ENCODE assay signal across 25 cellular contexts in genomic region chr9:128208386-128208785, GRCh38. TPM values are rescaled to one million over a fixed set of nuclear protein-coding genes. Genes with fewer than 3 reads are reported as not detected.
"Had no signal": no experiment of that assay in that cellular context is flagged by ENCODE, and none has a peak within 500 bp of the region (broad histone marks: within the 10 kb centered on the region; RNA-seq: fewer than 3 reads in every experiment).

No MANE protein-coding gene starts in this region.

- ATAC-seq: activated T-helper 17 cell treated with anti-CD3 and anti-CD28 coated beads, Interleukin-2, amount 50 U/mL, for 72 hours; natural killer cell treated with Interleukin-12 subunit alpha and Interleukin-12 subunit beta and Interleukin-15 and Interleukin-18, amount 100 ng/mL, for 72 hours; sciatic nerve; stimulated activated effector memory CD8-positive, alpha-beta T cell treated with anti-CD3 and anti-CD28 coated beads, Interleukin-12 subunit alpha, Interleukin-12 subunit beta, amount 100 ng/mL, for 72 hours; WTC11 had no signal

- DNase-seq: activated CD4-positive, alpha-beta T cell treated with anti-CD3 and anti-CD28 coated beads, Interleukin-2, amount 50 U/mL, for 4 hours; activated CD8-positive, alpha-beta memory T cell treated with anti-CD3 and anti-CD28 coated beads for 24 hours; activated CD8-positive, alpha-beta memory T cell treated with anti-CD3 and anti-CD28 coated beads, Interleukin-2, amount 50 U/mL, for 4 hours; activated naive CD8-positive, alpha-beta T cell treated with anti-CD3 and anti-CD28 coated beads, Interleukin-2, amount 10 ng/mL, durations not matched to agents 7 days and 5 days; activated T-cell treated with anti-CD3 and anti-CD28 coated beads, Interleukin-2, amount 50 U/mL, for 24 hours; amniotic stem cell; effector CD4-positive, alpha-beta T cell; hippocampal formation; nucleus accumbens; small intestine; stimulated activated CD4-positive, alpha-beta T cell treated with anti-CD3 and anti-CD28 coated beads, Interleukin-2, amount 100 ng/mL, for 24 hours; stimulated activated naive CD8-positive, alpha-beta T cell treated with anti-CD3 and anti-CD28 coated beads, Interleukin-15, amount 100 ng/mL, for 72 hours; T1000; transverse colon had no signal

- H3K4me3 ChIP-seq: transverse colon had no signal

- H3K4me3 Mint-ChIP-seq: activated naive CD8-positive, alpha-beta T cell treated with anti-CD3 and anti-CD28 coated beads, Interleukin-2, amount 10 ng/mL, durations not matched to agents 7 days and 5 days; activated T-cell treated with anti-CD3 and anti-CD28 coated beads, Interleukin-2, amount 50 U/mL, for 24 hours; activated T-helper 17 cell treated with anti-CD3 and anti-CD28 coated beads, Interleukin-2, amount 50 U/mL, for 72 hours; dendritic cell treated with granulocyte-macrophage colony-stimulating factor and Interleukin-4, amounts not matched to agents 40 ng/mL and 50 ng/mL, for 4 days; memory B cell; natural killer cell treated with Interleukin-12 subunit alpha and Interleukin-12 subunit beta and Interleukin-15 and Interleukin-18, amount 100 ng/mL, for 72 hours; stimulated activated effector memory CD8-positive, alpha-beta T cell treated with anti-CD3 and anti-CD28 coated beads, Interleukin-12 subunit alpha, Interleukin-12 subunit beta, amount 100 ng/mL, for 72 hours; stimulated activated naive CD8-positive, alpha-beta T cell treated with anti-CD3 and anti-CD28 coated beads, Interleukin-15, amount 100 ng/mL, for 72 hours; T-helper 1 cell treated with Interleukin-12 subunit alpha and Interleukin-12 subunit beta and Interleukin-4 antibody, amounts not matched to agents 30 μg/mL and 1 μg/mL, for 36 hours; WTC11 had no signal

- FAIRE-seq: frontal cortex, small intestine, urothelium cell line had no signal

- H3K9me3 Mint-ChIP-seq: activated naive CD8-positive, alpha-beta T cell treated with anti-CD3 and anti-CD28 coated beads, Interleukin-2, amount 10 ng/mL, durations not matched to agents 7 days and 5 days; activated T-cell treated with anti-CD3 and anti-CD28 coated beads, Interleukin-2, amount 50 U/mL, for 24 hours; activated T-helper 17 cell treated with anti-CD3 and anti-CD28 coated beads, Interleukin-2, amount 50 U/mL, for 72 hours; dendritic cell treated with granulocyte-macrophage colony-stimulating factor and Interleukin-4, amounts not matched to agents 40 ng/mL and 50 ng/mL, for 4 days; memory B cell; natural killer cell treated with Interleukin-12 subunit alpha and Interleukin-12 subunit beta and Interleukin-15 and Interleukin-18, amount 100 ng/mL, for 72 hours; stimulated activated effector memory CD8-positive, alpha-beta T cell treated with anti-CD3 and anti-CD28 coated beads, Interleukin-12 subunit alpha, Interleukin-12 subunit beta, amount 100 ng/mL, for 72 hours; stimulated activated naive CD8-positive, alpha-beta T cell treated with anti-CD3 and anti-CD28 coated beads, Interleukin-15, amount 100 ng/mL, for 72 hours; T-helper 1 cell treated with Interleukin-12 subunit alpha and Interleukin-12 subunit beta and Interleukin-4 antibody, amounts not matched to agents 30 μg/mL and 1 μg/mL, for 36 hours; WTC11 had no signal

- H3K27ac ChIP-seq: transverse colon had no signal

- H3K36me3 Mint-ChIP-seq: activated naive CD8-positive, alpha-beta T cell treated with anti-CD3 and anti-CD28 coated beads, Interleukin-2, amount 10 ng/mL, durations not matched to agents 7 days and 5 days; memory B cell; natural killer cell treated with Interleukin-12 subunit alpha and Interleukin-12 subunit beta and Interleukin-15 and Interleukin-18, amount 100 ng/mL, for 72 hours; stimulated activated effector memory CD8-positive, alpha-beta T cell treated with anti-CD3 and anti-CD28 coated beads, Interleukin-12 subunit alpha, Interleukin-12 subunit beta, amount 100 ng/mL, for 72 hours; WTC11 had no signal

- H3K9me3 ChIP-seq: transverse colon had no signal

- H3K27ac Mint-ChIP-seq: activated naive CD8-positive, alpha-beta T cell treated with anti-CD3 and anti-CD28 coated beads, Interleukin-2, amount 10 ng/mL, durations not matched to agents 7 days and 5 days; activated T-cell treated with anti-CD3 and anti-CD28 coated beads, Interleukin-2, amount 50 U/mL, for 24 hours; activated T-helper 17 cell treated with anti-CD3 and anti-CD28 coated beads, Interleukin-2, amount 50 U/mL, for 72 hours; dendritic cell treated with granulocyte-macrophage colony-stimulating factor and Interleukin-4, amounts not matched to agents 40 ng/mL and 50 ng/mL, for 4 days; memory B cell; natural killer cell treated with Interleukin-12 subunit alpha and Interleukin-12 subunit beta and Interleukin-15 and Interleukin-18, amount 100 ng/mL, for 72 hours; stimulated activated effector memory CD8-positive, alpha-beta T cell treated with anti-CD3 and anti-CD28 coated beads, Interleukin-12 subunit alpha, Interleukin-12 subunit beta, amount 100 ng/mL, for 72 hours; stimulated activated naive CD8-positive, alpha-beta T cell treated with anti-CD3 and anti-CD28 coated beads, Interleukin-15, amount 100 ng/mL, for 72 hours; T-helper 1 cell treated with Interleukin-12 subunit alpha and Interleukin-12 subunit beta and Interleukin-4 antibody, amounts not matched to agents 30 μg/mL and 1 μg/mL, for 36 hours; WTC11 had no signal

- H3K4me1 Mint-ChIP-seq: activated T-helper 17 cell treated with anti-CD3 and anti-CD28 coated beads, Interleukin-2, amount 50 U/mL, for 72 hours had no signal

- H3K36me3 ChIP-seq: transverse colon had no signal

RNA-seq across cellular contexts. Expression of gene LCN2, which starts 59.1 kb away (rescaled TPM):
- total RNA-seq: activated naive CD8-positive, alpha-beta T cell treated with anti-CD3 and anti-CD28 coated beads, Interleukin-2, amount 10 ng/mL, durations not matched to agents 7 days and 5 days; activated T-helper 17 cell treated with anti-CD3 and anti-CD28 coated beads, Interleukin-2, amount 50 U/mL, for 72 hours; cerebellum; frontal cortex; natural killer cell treated with Interleukin-12 subunit alpha and Interleukin-12 subunit beta and Interleukin-15 and Interleukin-18, amount 100 ng/mL, for 72 hours had no signal
